ENCODE assay signal across 22 cellular contexts in genomic region chr6:69907981-69908498, GRCh38. TPM values are rescaled to one million over a fixed set of nuclear protein-coding genes. Genes with fewer than 3 reads are reported as not detected.
DNase-seq lines count a peak whose midpoint lies in the region; ATAC-seq and TF ChIP-seq lines count a peak whose summit lies in the region.
"Had no signal": no experiment of that assay in that cellular context is flagged by ENCODE, and none has a peak within 500 bp of the region (broad histone marks: within the 10 kb centered on the region; RNA-seq: fewer than 3 reads in every experiment).

No MANE protein-coding gene starts in this region.

- no peak overlapping the region for H2BK12ac ChIP-seq in mesenchymal stem cell (ENCODE audit: low read length in 2 of 2)

- no peak overlapping the region for H3K4ac ChIP-seq in mesenchymal stem cell (ENCODE audit: low read depth in 1 of 2, low read length in 2 of 2)

- H4K91ac ChIP-seq in mesenchymal stem cell (ENCODE audit: low read length), result no peak overlapping the region

- H3K36me3 ChIP-seq in mesenchymal stem cell (ENCODE audit: control insufficient read depth in 1 of 2, insufficient read depth in 2 of 2, low read depth in 1 of 2, low read length in 2 of 2), result no peaks in the 10 kb centered on the region
- H3K36me3 ChIP-seq: heart right ventricle, upper lobe of right lung had no signal

- ATAC-seq in GM18517 (IDR thresholded peaks at IDR 0.05; ENCODE audit: unreplicated experiment), result no peak
- no peak for ATAC-seq in activated CD8-positive, alpha-beta T cell treated with anti-CD3 and anti-CD28 coated beads for 36 hours
- ATAC-seq in Right ventricle myocardium superior (ENCODE audit: poor library complexity), result no peak
- ATAC-seq in HG03159 (IDR thresholded peaks at IDR 0.05; ENCODE audit: unreplicated experiment), result no peak
- ATAC-seq: activated CD4-positive, alpha-beta T cell treated with anti-CD3 and anti-CD28 coated beads for 36 hours; heart right ventricle; stimulated activated memory B cell treated with anti-CD40 and anti-IgM and Interleukin-4, amounts not matched to agents 10 μg/mL and 1 μg/mL and 100 μg/mL, for 72 hours; upper lobe of right lung had no signal

- POLR2A ChIA-PET in activated CD8-positive, alpha-beta T cell treated with anti-CD3 and anti-CD28 coated beads for 36 hours (lab: Charles Lee), result no interaction called here

- H2AFZ ChIP-seq in mesenchymal stem cell (ENCODE audit: low read depth, low read length), result no peak overlapping the region

- no peak overlapping the region for H2BK15ac ChIP-seq in mesenchymal stem cell (ENCODE audit: low read depth, poor library complexity, severe bottlenecking)

- intact Hi-C loops in activated CD8-positive, alpha-beta T cell treated with anti-CD3 and anti-CD28 coated beads for 36 hours (cut with micrococcal nuclease), result no loop called here
- intact Hi-C loops in Right ventricle myocardium superior (cut with DNase I), result no loop called here

- no peak overlapping the region for H3K4me3 Mint-ChIP-seq in activated CD8-positive, alpha-beta T cell treated with anti-CD3 and anti-CD28 coated beads for 36 hours
- H3K4me3 Mint-ChIP-seq: activated CD4-positive, alpha-beta T cell treated with anti-CD3 and anti-CD28 coated beads for 36 hours; CD8-positive, alpha-beta memory T cell; stimulated activated memory B cell treated with anti-CD40 and anti-IgM and Interleukin-4, amounts not matched to agents 10 μg/mL and 1 μg/mL and 100 μg/mL, for 72 hours had no signal

- no peaks in the 10 kb centered on the region for H3K36me3 Mint-ChIP-seq in activated CD8-positive, alpha-beta T cell treated with anti-CD3 and anti-CD28 coated beads for 36 hours (ENCODE audit: low read depth)

- no peak overlapping the region for H3K4me2 ChIP-seq in mesenchymal stem cell (ENCODE audit: low read length, poor library complexity, severe bottlenecking)

- H3K4me1 ChIP-seq in mesenchymal stem cell (ENCODE audit: control insufficient read depth, insufficient read depth, low read depth, low read length), result no peaks in the 10 kb centered on the region
- H3K4me1 ChIP-seq: heart right ventricle, upper lobe of right lung had no signal

- H3K23ac ChIP-seq in mesenchymal stem cell (ENCODE audit: low read length in 2 of 2), result no peak overlapping the region

- H3K9ac ChIP-seq in mesenchymal stem cell (ENCODE audit: low read length), result no peak overlapping the region

- no peak overlapping the region for H4K8ac ChIP-seq in mesenchymal stem cell (ENCODE audit: low read length)

- no peak overlapping the region for H3K18ac ChIP-seq in mesenchymal stem cell (ENCODE audit: low read depth in 1 of 2, low read length in 2 of 2)

- H3K27ac Mint-ChIP-seq in activated CD8-positive, alpha-beta T cell treated with anti-CD3 and anti-CD28 coated beads for 36 hours, result no peak overlapping the region
- H3K27ac Mint-ChIP-seq: activated CD4-positive, alpha-beta T cell treated with anti-CD3 and anti-CD28 coated beads for 36 hours; CD8-positive, alpha-beta memory T cell; stimulated activated memory B cell treated with anti-CD40 and anti-IgM and Interleukin-4, amounts not matched to agents 10 μg/mL and 1 μg/mL and 100 μg/mL, for 72 hours had no signal

- no peaks in the 10 kb centered on the region for H3K79me1 ChIP-seq in mesenchymal stem cell (replicated peaks; ENCODE audit: low read length, poor library complexity, severe bottlenecking)

- no peaks in the 10 kb centered on the region for H3K27me3 ChIP-seq in mesenchymal stem cell (ENCODE audit: control insufficient read depth in 1 of 2, insufficient read depth in 1 of 2, low read length in 2 of 2)
- H3K27me3 ChIP-seq: heart right ventricle, upper lobe of right lung had no signal

- peak; percentile 23 for DNase-seq in AG10803 (ENCODE audit: low read depth)
- DNase-seq in RKO (ENCODE audit: low spot score), result peak; percentile 58
- DNase-seq in epithelial cell of prostate (ENCODE audit: low read depth, low spot score), result no peak
- DNase-seq in mesenchymal stem cell, result peak; percentile 46
- DNase-seq in activated CD8-positive, alpha-beta T cell treated with anti-CD3 and anti-CD28 coated beads for 36 hours, result no peak
- DNase-seq in Right ventricle myocardium superior, result no peak
- DNase-seq: ACHN; activated CD4-positive, alpha-beta T cell treated with anti-CD3 and anti-CD28 coated beads for 36 hours; activated effector memory CD4-positive, alpha-beta T cell treated with anti-CD3 and anti-CD28 coated beads, Interleukin-2, amount 50 U/mL, for 16 hours; amygdala; CD8-positive, alpha-beta memory T cell; heart right ventricle; kidney; NCI-H2029; NCI-H524; T-helper 9 cell; upper lobe of right lung had no signal

- H3K27ac ChIP-seq in epithelial cell of prostate, result peak overlapping the region; percentile 10
- no peak overlapping the region for H3K27ac ChIP-seq in mesenchymal stem cell (ENCODE audit: low read length, poor library complexity, severe bottlenecking)
- H3K27ac ChIP-seq: heart right ventricle, upper lobe of right lung had no signal

- no peak overlapping the region for H2AK5ac ChIP-seq in mesenchymal stem cell (ENCODE audit: low read length, severe bottlenecking)

- no peaks in the 10 kb centered on the region for H3K9me3 Mint-ChIP-seq in activated CD8-positive, alpha-beta T cell treated with anti-CD3 and anti-CD28 coated beads for 36 hours
- H3K9me3 Mint-ChIP-seq: CD8-positive, alpha-beta memory T cell; stimulated activated memory B cell treated with anti-CD40 and anti-IgM and Interleukin-4, amounts not matched to agents 10 μg/mL and 1 μg/mL and 100 μg/mL, for 72 hours had no signal

- H2BK120ac ChIP-seq in mesenchymal stem cell (ENCODE audit: low read depth, low read length), result no peak overlapping the region

- peaks cover 3% of the 10 kb centered on the region for H3K27me3 Mint-ChIP-seq in activated CD8-positive, alpha-beta T cell treated with anti-CD3 and anti-CD28 coated beads for 36 hours
- H3K27me3 Mint-ChIP-seq: stimulated activated memory B cell treated with anti-CD40 and anti-IgM and Interleukin-4, amounts not matched to agents 10 μg/mL and 1 μg/mL and 100 μg/mL, for 72 hours had no signal

- H3K14ac ChIP-seq in mesenchymal stem cell (ENCODE audit: low read length in 2 of 2), result no peak overlapping the region

- no peaks in the 10 kb centered on the region for H3K4me1 Mint-ChIP-seq in activated CD8-positive, alpha-beta T cell treated with anti-CD3 and anti-CD28 coated beads for 36 hours (ENCODE audit: low read depth)
- H3K4me1 Mint-ChIP-seq: activated CD4-positive, alpha-beta T cell treated with anti-CD3 and anti-CD28 coated beads for 36 hours; CD8-positive, alpha-beta memory T cell had no signal

- no peak overlapping the region for H2BK5ac ChIP-seq in mesenchymal stem cell (ENCODE audit: low read depth, low read length, poor library complexity, severe bottlenecking)

- TF ChIP-seq CTCF in AG10803 (conservative IDR thresholded peaks at IDR 0.05; ENCODE audit: low read length), result no peak
- TF ChIP-seq CTCF in activated CD8-positive, alpha-beta T cell treated with anti-CD3 and anti-CD28 coated beads for 36 hours (IDR thresholded peaks at IDR 0.05), result no peak

- no peak overlapping the region for H3K4me3 ChIP-seq in AG10803 (ENCODE audit: low read length)
- H3K4me3 ChIP-seq in mesenchymal stem cell (ENCODE audit: insufficient read depth in 1 of 2, low read depth in 1 of 2, low read length in 2 of 2), result no peak overlapping the region
- H3K4me3 ChIP-seq: heart right ventricle, upper lobe of right lung had no signal

- WGBS in mesenchymal stem cell, result no CpG with 5 or more reads among the region's 1 CpG

- H3K9me3 ChIP-seq in mesenchymal stem cell (ENCODE audit: control insufficient read depth, low read length), result no peaks in the 10 kb centered on the region
- H3K9me3 ChIP-seq: heart right ventricle, upper lobe of right lung had no signal

- CTCF ChIA-PET in activated CD8-positive, alpha-beta T cell treated with anti-CD3 and anti-CD28 coated beads for 36 hours (lab: Charles Lee), result no interaction called here

RNA-seq across cellular contexts. Expression of gene COL19A1, which starts 41.7 kb away (rescaled TPM):
- 0.81 TPM for polyA plus RNA-seq in mesenchymal stem cell (2013, experiment 1 of 2)
- 0.60 TPM for polyA plus RNA-seq in mesenchymal stem cell (2013, experiment 2 of 2)
- total RNA-seq in activated CD8-positive, alpha-beta T cell treated with anti-CD3 and anti-CD28 coated beads for 36 hours, result under 1 TPM in 1 of 2 experiments, not detected in 1; 0.14 TPM
- total RNA-seq in Right ventricle myocardium superior, result 2.0 TPM
- total RNA-seq: activated CD4-positive, alpha-beta T cell treated with anti-CD3 and anti-CD28 coated beads for 36 hours; mesenteric fat pad; pulmonary artery endothelial cell; upper lobe of right lung had no signal
- polyA plus RNA-seq: CD8-positive, alpha-beta memory T cell had no signal

Comparison
In these comparisons a context has a peak if more than half of its experiments do, and no peak if none do; other contexts are left out.
1. DNase-seq: peak in AG10803 (single experiment), RKO (single experiment) and mesenchymal stem cell (single experiment); none in epithelial cell of prostate (single experiment), activated CD8-positive, alpha-beta T cell treated with anti-CD3 and anti-CD28 coated beads for 36 hours (single experiment) and Right ventricle myocardium superior (single experiment).